In genomic region chr17:44309472-44309871, GRCh38 we compare ENCODE assay signal across 13 cellular contexts. TPM values are rescaled to one million over a fixed set of nuclear protein-coding genes. Genes with fewer than 3 reads are reported as not detected.
A peak's percentile ranks its signal among the peaks of the same experiment; 100 is the strongest.
DNase-seq lines count a peak whose midpoint lies in the region; ATAC-seq and TF ChIP-seq lines count a peak whose summit lies in the region.
"Had no signal": no experiment of that assay in that cellular context is flagged by ENCODE, and none has a peak within 500 bp of the region (broad histone marks: within the 10 kb centered on the region; RNA-seq: fewer than 3 reads in every experiment).

No MANE protein-coding gene starts in this region.

- no peak overlapping the region for H4K8ac ChIP-seq in IMR-90 (ENCODE audit: low read depth in 2 of 2, low read length in 2 of 2)

- H2BK120ac ChIP-seq in IMR-90 (ENCODE audit: low read depth, low read length): no peak overlapping the region

- no peaks in the 10 kb centered on the region for H3K9me3 Mint-ChIP-seq in activated CD4-positive, alpha-beta memory T cell treated with anti-CD3 and anti-CD28 coated beads for 36 hours
- H3K9me3 Mint-ChIP-seq in activated CD4-positive, alpha-beta memory T cell treated with anti-CD3 and anti-CD28 coated beads, Interleukin-2, amount 10 ng/mL, durations not matched to agents 7 days and 5 days: no peaks in the 10 kb centered on the region
- no peaks in the 10 kb centered on the region for H3K9me3 Mint-ChIP-seq in endodermal cell

- no peaks in the 10 kb centered on the region for H3K9me1 ChIP-seq in IMR-90 (ENCODE audit: insufficient read depth, low read length)

- in situ Hi-C loops in IMR-90 (cut with MboI; ENCODE audit: low sequenced_read_pairs): no loop called here

- no peak overlapping the region for H4K91ac ChIP-seq in IMR-90 (ENCODE audit: insufficient read depth, low read depth, low read length)

- no peak overlapping the region for H3K18ac ChIP-seq in IMR-90 (ENCODE audit: low read depth, low read length)

- H2AFZ ChIP-seq in IMR-90 (replicated peaks; ENCODE audit: low read length, poor library complexity) (peak overlapping the region; percentile 23), osteoblast (ENCODE audit: low read length) (no peak overlapping the region)

- TF ChIP-seq CTCF in IMR-90 (conservative IDR thresholded peaks at IDR 0.05; ENCODE audit: low read depth, low read length) (no peak), endodermal cell (conservative IDR thresholded peaks at IDR 0.05) (no peak), osteoblast (IDR thresholded peaks at IDR 0.05; ENCODE audit: extremely low read depth, low read depth, low read length) (no peak), thyroid gland (IDR thresholded peaks at IDR 0.05) (no peak)

- H3K36me3 ChIP-seq in IMR-90 (ENCODE audit: control insufficient read depth, insufficient read depth, low read length): no peaks in the 10 kb centered on the region
- H3K36me3 ChIP-seq in endodermal cell (ENCODE audit: control insufficient read depth, insufficient read depth, low read length): no peaks in the 10 kb centered on the region
- no peaks in the 10 kb centered on the region for H3K36me3 ChIP-seq in osteoblast (ENCODE audit: insufficient read depth, low read length)
- no peaks in the 10 kb centered on the region for H3K36me3 ChIP-seq in thyroid gland
- H3K36me3 ChIP-seq: SJSA1 had no signal

- H3K79me1 ChIP-seq in IMR-90 (ENCODE audit: low read depth in 1 of 2, low read length in 2 of 2): no peaks in the 10 kb centered on the region

- no peak overlapping the region for H4K5ac ChIP-seq in IMR-90 (ENCODE audit: low read depth, low read length)

- no peak overlapping the region for H2AK5ac ChIP-seq in IMR-90 (ENCODE audit: low read depth, low read length)

- DNase-seq in activated CD4-positive, alpha-beta memory T cell treated with anti-CD3 and anti-CD28 coated beads for 36 hours: no peak
- no peak for DNase-seq in activated CD4-positive, alpha-beta memory T cell treated with anti-CD3 and anti-CD28 coated beads, Interleukin-2, amount 10 ng/mL, durations not matched to agents 7 days and 5 days
- DNase-seq in IMR-90 (no peak), endodermal cell (peak; percentile 71), osteoblast (ENCODE audit: insufficient read length, low spot score, missing footprints) (peak; percentile 72), AML-193 (lab: John Stamatoyannopoulos, UW) (no peak), cardiac septum (ENCODE audit: low spot score) (no peak), thyroid gland (no peak)
- DNase-seq: activated CD4-positive, CD25-positive, alpha-beta regulatory T cell; NCI-H1436 treated with DMSO at 0.1 percent for 48 hours had no signal

- H3K56ac ChIP-seq in IMR-90 (ENCODE audit: extremely low read depth, insufficient read depth, low read length): no peak overlapping the region

- no peak overlapping the region for H2AK9ac ChIP-seq in IMR-90 (replicated peaks; ENCODE audit: low read depth, low read length, poor library complexity)

- no peak for ATAC-seq in IMR-90 (ENCODE audit: low read depth)
- ATAC-seq: K562 had no signal

- H3K27me3 Mint-ChIP-seq in activated CD4-positive, alpha-beta memory T cell treated with anti-CD3 and anti-CD28 coated beads for 36 hours: peaks cover 27% of the 10 kb centered on the region
- H3K27me3 Mint-ChIP-seq in activated CD4-positive, alpha-beta memory T cell treated with anti-CD3 and anti-CD28 coated beads, Interleukin-2, amount 10 ng/mL, durations not matched to agents 7 days and 5 days: peaks cover 45% of the 10 kb centered on the region
- peaks cover 39% of the 10 kb centered on the region for H3K27me3 Mint-ChIP-seq in endodermal cell (ENCODE audit: insufficient read depth)

- H3K9me3 ChIP-seq in IMR-90 (ENCODE audit: control insufficient read depth, insufficient read depth, low read length) (no peaks in the 10 kb centered on the region), endodermal cell (ENCODE audit: control insufficient read depth, low read length) (no peaks in the 10 kb centered on the region), osteoblast (ENCODE audit: low read depth, low read length) (no peaks in the 10 kb centered on the region), thyroid gland (no peaks in the 10 kb centered on the region)
- H3K9me3 ChIP-seq: SJSA1 had no signal

- H3K27ac ChIP-seq in IMR-90 (ENCODE audit: insufficient read depth, low read length): no peak overlapping the region
- H3K27ac ChIP-seq in endodermal cell (ENCODE audit: low read depth, low read length): no peak overlapping the region
- H3K27ac ChIP-seq in osteoblast (ENCODE audit: low read depth, low read length): no peak overlapping the region
- no peak overlapping the region for H3K27ac ChIP-seq in thyroid gland
- H3K27ac ChIP-seq: SJSA1 had no signal

- H3K4ac ChIP-seq in IMR-90 (ENCODE audit: low read depth, low read length): no peak overlapping the region

- BruUV-seq in IMR-90 (replicated peaks; lab: Mats Ljungman, UMichigan): no TSS peak

- H3K4me3 Mint-ChIP-seq in activated CD4-positive, alpha-beta memory T cell treated with anti-CD3 and anti-CD28 coated beads for 36 hours: peak overlapping the region; percentile 23
- H3K4me3 Mint-ChIP-seq in activated CD4-positive, alpha-beta memory T cell treated with anti-CD3 and anti-CD28 coated beads, Interleukin-2, amount 10 ng/mL, durations not matched to agents 7 days and 5 days: no peak overlapping the region
- H3K4me3 Mint-ChIP-seq in endodermal cell: peak overlapping the region; percentile 58

- no peaks in the 10 kb centered on the region for H3K79me2 ChIP-seq in osteoblast (ENCODE audit: insufficient read depth, low read length)

- CTCF ChIA-PET in activated CD4-positive, alpha-beta memory T cell treated with anti-CD3 and anti-CD28 coated beads for 36 hours (lab: Charles Lee): interaction anchor here (1.3 to 1.6 kb wide), 2 partner anchors 21 kb away, joined by 3 read pairs; no protein-coding TSS in a partner anchor
- CTCF ChIA-PET in activated CD4-positive, alpha-beta memory T cell treated with anti-CD3 and anti-CD28 coated beads, Interleukin-2, amount 10 ng/mL, durations not matched to agents 7 days and 5 days (lab: Charles Lee): no interaction called here
- CTCF ChIA-PET in IMR-90 (lab: Yijun Ruan, JAX): no interaction called here

- H3K4me2 ChIP-seq in IMR-90 (ENCODE audit: low read depth, low read length) (no peak overlapping the region), osteoblast (ENCODE audit: insufficient read depth, low read length) (no peak overlapping the region)

- H3K4me1 ChIP-seq in IMR-90 (ENCODE audit: control insufficient read depth, insufficient read depth, low read length): peaks cover 4% of the 10 kb centered on the region; the same call in 1 of the 2 replicates
- H3K4me1 ChIP-seq in endodermal cell (ENCODE audit: control insufficient read depth, insufficient read depth, low read length): no peaks in the 10 kb centered on the region
- H3K4me1 ChIP-seq in osteoblast (ENCODE audit: insufficient read depth, low read length): no peaks in the 10 kb centered on the region
- peaks cover 22 to 34% of the 10 kb centered on the region in 2 donors for H3K4me1 ChIP-seq in thyroid gland

- H3K4me3 ChIP-seq in IMR-90 (ENCODE audit: insufficient read depth, low read depth, low read length) (no peak overlapping the region), endodermal cell (ENCODE audit: low read length) (no peak overlapping the region), osteoblast (ENCODE audit: insufficient read depth, low read length) (no peak overlapping the region), thyroid gland (replicated peaks in 1 of 3) (no peak overlapping the region)
- H3K4me3 ChIP-seq: K562, SJSA1 had no signal

- no peak overlapping the region for H3K14ac ChIP-seq in IMR-90 (replicated peaks; ENCODE audit: low read depth, low read length)

- no CpG with 5 or more reads among the region's 5 CpGs for WGBS in IMR-90 (ENCODE audit: extremely low coverage in 2 of 2, insufficient read length in 1 of 2), 2 experiments
- WGBS in endodermal cell (ENCODE audit: insufficient coverage in 1 of 2, insufficient read length in 1 of 2), 2 experiments: 68 to 75% methylated on average over 5 of the region's 5 CpGs
- 81 to 84% methylated on average over 5 of the region's 5 CpGs for WGBS in thyroid gland, 2 donors

- H3K23ac ChIP-seq in IMR-90 (ENCODE audit: low read depth, low read length): no peak overlapping the region

- no peak for TF ChIP-seq RAD21 in IMR-90 (IDR thresholded peaks at IDR 0.05; ENCODE audit: low read length)

- intact Hi-C loops in activated CD4-positive, alpha-beta memory T cell treated with anti-CD3 and anti-CD28 coated beads for 36 hours (cut with micrococcal nuclease): loop anchor here (2.0 kb wide), 1 partner anchor 15 kb away; the partner anchor contains the start of gene SLC25A39
- intact Hi-C loops in IMR-90 (cut with micrococcal nuclease): loop anchor here (5.0 kb wide), 1 partner anchor 87 kb away; no protein-coding TSS in a partner anchor
- intact Hi-C loops in cardiac septum (cut with DNase I): no loop called here
- intact Hi-C loops in thyroid gland (cut with DNase I): loop anchor here (5.0 kb wide), 1 partner anchor 198 kb away; no protein-coding TSS in a partner anchor

- H2BK20ac ChIP-seq in IMR-90 (ENCODE audit: low read depth, low read length): no peak overlapping the region

- H3K36me3 Mint-ChIP-seq in activated CD4-positive, alpha-beta memory T cell treated with anti-CD3 and anti-CD28 coated beads for 36 hours: no peaks in the 10 kb centered on the region
- H3K36me3 Mint-ChIP-seq in activated CD4-positive, alpha-beta memory T cell treated with anti-CD3 and anti-CD28 coated beads, Interleukin-2, amount 10 ng/mL, durations not matched to agents 7 days and 5 days (ENCODE audit: low read depth): no peaks in the 10 kb centered on the region
- H3K36me3 Mint-ChIP-seq in endodermal cell (ENCODE audit: low read depth): no peaks in the 10 kb centered on the region

- POLR2A ChIA-PET in activated CD4-positive, alpha-beta memory T cell treated with anti-CD3 and anti-CD28 coated beads for 36 hours (lab: Charles Lee): no interaction called here
- POLR2A ChIA-PET in activated CD4-positive, alpha-beta memory T cell treated with anti-CD3 and anti-CD28 coated beads, Interleukin-2, amount 10 ng/mL, durations not matched to agents 7 days and 5 days (lab: Charles Lee): no interaction called here
- POLR2A ChIA-PET in IMR-90 (lab: Charles Lee; ENCODE audit: unreplicated experiment): no interaction called here

- H4K20me1 ChIP-seq in IMR-90 (ENCODE audit: insufficient read depth, low read length) (no peaks in the 10 kb centered on the region), osteoblast (ENCODE audit: insufficient read depth, low read length) (no peaks in the 10 kb centered on the region)

- TF ChIP-seq POLR2A in IMR-90 (IDR thresholded peaks at IDR 0.05; ENCODE audit: low read depth, low read length) (no peak), thyroid gland (IDR thresholded peaks at IDR 0.05) (no peak)

- no peak overlapping the region for H3K27ac Mint-ChIP-seq in activated CD4-positive, alpha-beta memory T cell treated with anti-CD3 and anti-CD28 coated beads for 36 hours
- H3K27ac Mint-ChIP-seq in activated CD4-positive, alpha-beta memory T cell treated with anti-CD3 and anti-CD28 coated beads, Interleukin-2, amount 10 ng/mL, durations not matched to agents 7 days and 5 days: no peak overlapping the region
- no peak overlapping the region for H3K27ac Mint-ChIP-seq in endodermal cell

- dilution Hi-C loops in IMR-90 (cut with HindIII; ENCODE audit: low sequenced_read_pairs, unreplicated experiment): no loop called here

- no peak overlapping the region for H2BK15ac ChIP-seq in IMR-90 (ENCODE audit: low read depth, low read length)

- H3K9ac ChIP-seq in IMR-90 (ENCODE audit: low read depth, low read length) (no peak overlapping the region), endodermal cell (ENCODE audit: extremely low read depth, low read length, poor library complexity, severe bottlenecking) (no peak overlapping the region)

- peaks cover 53% of the 10 kb centered on the region for H3K27me3 ChIP-seq in IMR-90 (ENCODE audit: control insufficient read depth, insufficient read depth, low read length)
- peaks cover 10% of the 10 kb centered on the region for H3K27me3 ChIP-seq in endodermal cell (ENCODE audit: control insufficient read depth, insufficient read depth, low read length, poor library complexity, severe bottlenecking)
- peaks cover 22% of the 10 kb centered on the region for H3K27me3 ChIP-seq in osteoblast (ENCODE audit: insufficient read depth, low read length)
- H3K27me3 ChIP-seq in thyroid gland: no peaks in the 10 kb centered on the region

- no peak overlapping the region for H2BK5ac ChIP-seq in IMR-90 (ENCODE audit: low read depth, low read length, poor library complexity, severe bottlenecking)

- H3K4me1 Mint-ChIP-seq in activated CD4-positive, alpha-beta memory T cell treated with anti-CD3 and anti-CD28 coated beads for 36 hours (ENCODE audit: low read depth): peaks cover 7% of the 10 kb centered on the region
- peaks cover 21% of the 10 kb centered on the region for H3K4me1 Mint-ChIP-seq in activated CD4-positive, alpha-beta memory T cell treated with anti-CD3 and anti-CD28 coated beads, Interleukin-2, amount 10 ng/mL, durations not matched to agents 7 days and 5 days
- peaks cover 10% of the 10 kb centered on the region for H3K4me1 Mint-ChIP-seq in endodermal cell

RNA-seq across cellular contexts. Expression of gene RUNDC3A, which starts 1.1 kb away (rescaled TPM):
- total RNA-seq in activated CD4-positive, alpha-beta memory T cell treated with anti-CD3 and anti-CD28 coated beads for 36 hours: not detected
- total RNA-seq in activated CD4-positive, alpha-beta memory T cell treated with anti-CD3 and anti-CD28 coated beads, Interleukin-2, amount 10 ng/mL, durations not matched to agents 7 days and 5 days: under 1 TPM in 1 of 2 experiments, not detected in 1; 0.28 TPM
- total RNA-seq in IMR-90 (2012; rRNA removed) (under 0.01 TPM in 2 replicates), endodermal cell (1 to 10 TPM; 1.0 to 2.1 TPM), osteoblast (under 0.01 TPM in 1 of 2 replicates, not detected in the other), cardiac septum (0.97 TPM), thyroid gland (1 to 10 TPM in 3 of 4 donors, under 1 TPM in 1; 0.89 to 4.1 (median 2.1) TPM)
- polyA plus RNA-seq in IMR-90 (2012; rRNA removed): 0.07 and 0.34 TPM in 2 replicates
- 0.16 and 0.18 TPM in 2 replicates for polyA plus RNA-seq in IMR-90 (2012; cell fraction: cytosol; rRNA removed)
- polyA plus RNA-seq in IMR-90 (2012; cell fraction: nucleus; rRNA removed; ENCODE audit: low replicate concordance): 0.51 and 0.57 TPM in 2 replicates
- polyA plus RNA-seq in endodermal cell (2013, experiment 1 of 2): 21.7 TPM
- polyA plus RNA-seq in endodermal cell (2013, experiment 2 of 2): 15.4 TPM
- total RNA-seq: K562, SJSA1 had no signal
- polyA plus RNA-seq: K562 had no signal

RNA-seq across cellular contexts. Expression of gene SLC25A39, which starts 15.2 kb away (rescaled TPM):
- 100 to 1,000 TPM; 121 to 122 TPM for total RNA-seq in activated CD4-positive, alpha-beta memory T cell treated with anti-CD3 and anti-CD28 coated beads for 36 hours
- 10 to 100 TPM; 72.6 to 77.0 TPM for total RNA-seq in activated CD4-positive, alpha-beta memory T cell treated with anti-CD3 and anti-CD28 coated beads, Interleukin-2, amount 10 ng/mL, durations not matched to agents 7 days and 5 days
- total RNA-seq in IMR-90 (2012; rRNA removed): 49.1 and 49.2 TPM in 2 replicates
- polyA plus RNA-seq in IMR-90 (2012; rRNA removed): 99.7 and 119 TPM in 2 replicates
- 126 and 127 TPM in 2 replicates for polyA plus RNA-seq in IMR-90 (2012; cell fraction: cytosol; rRNA removed)
- polyA plus RNA-seq in IMR-90 (2012; cell fraction: nucleus; rRNA removed; ENCODE audit: low replicate concordance): 142 and 367 TPM in 2 replicates
- total RNA-seq in endodermal cell: 100 to 1,000 TPM; 191 to 201 TPM
- polyA plus RNA-seq in endodermal cell (2013, experiment 1 of 2): 87.4 TPM
- polyA plus RNA-seq in endodermal cell (2013, experiment 2 of 2): 82.3 TPM
- 60.1 and 60.7 TPM in 2 replicates for total RNA-seq in osteoblast
- 53.4 TPM for total RNA-seq in cardiac septum
- total RNA-seq in thyroid gland: 100 to 1,000 TPM in 2 of 4 donors, 10 to 100 TPM in 2; 82.5 to 201 (median 144) TPM

RNA-seq across cellular contexts. Expression of gene GRN, which starts 35.6 kb away (rescaled TPM):
- 10 to 100 TPM; 59.7 to 62.4 TPM for total RNA-seq in activated CD4-positive, alpha-beta memory T cell treated with anti-CD3 and anti-CD28 coated beads for 36 hours
- 10 to 100 TPM; 87.8 to 98.4 TPM for total RNA-seq in activated CD4-positive, alpha-beta memory T cell treated with anti-CD3 and anti-CD28 coated beads, Interleukin-2, amount 10 ng/mL, durations not matched to agents 7 days and 5 days
- total RNA-seq in IMR-90 (2012; rRNA removed) (38.9 and 39.2 TPM in 2 replicates), endodermal cell (100 to 1,000 TPM; 178 to 205 TPM), osteoblast (382 and 390 TPM in 2 replicates), cardiac septum (130 TPM), thyroid gland (100 to 1,000 TPM; 259 to 292 (median 264) TPM)
- 494 and 588 TPM in 2 replicates for polyA plus RNA-seq in IMR-90 (2012; rRNA removed)
- 401 and 565 TPM in 2 replicates for polyA plus RNA-seq in IMR-90 (2012; cell fraction: cytosol; rRNA removed)
- 146 and 360 TPM in 2 replicates for polyA plus RNA-seq in IMR-90 (2012; cell fraction: nucleus; rRNA removed; ENCODE audit: low replicate concordance)
- 96.8 TPM for polyA plus RNA-seq in endodermal cell (2013, experiment 1 of 2)
- polyA plus RNA-seq in endodermal cell (2013, experiment 2 of 2): 86.7 TPM

RNA-seq across cellular contexts. Expression of gene SLC4A1, which starts 41.5 kb away (rescaled TPM):
- not detected for total RNA-seq in activated CD4-positive, alpha-beta memory T cell treated with anti-CD3 and anti-CD28 coated beads for 36 hours
- total RNA-seq in activated CD4-positive, alpha-beta memory T cell treated with anti-CD3 and anti-CD28 coated beads, Interleukin-2, amount 10 ng/mL, durations not matched to agents 7 days and 5 days: not detected
- total RNA-seq in IMR-90 (2012; rRNA removed) (not detected in 2 replicates), endodermal cell (under 1 TPM in 1 of 2 donors, not detected in 1; 0.04 TPM), osteoblast (under 0.01 TPM in 1 of 2 replicates, not detected in the other), cardiac septum (4.0 TPM), thyroid gland (under 1 TPM in 2 of 4 donors, not detected in 2; 0.15 to 0.78 TPM)
- not detected in 2 replicates for polyA plus RNA-seq in IMR-90 (2012; rRNA removed)
- polyA plus RNA-seq in IMR-90 (2012; cell fraction: cytosol; rRNA removed): not detected in 2 replicates
- polyA plus RNA-seq in IMR-90 (2012; cell fraction: nucleus; rRNA removed; ENCODE audit: low replicate concordance): 0.01 TPM in 1 of 2 replicates, not detected in the other
- not detected for polyA plus RNA-seq in endodermal cell (2013, experiment 1 of 2)
- polyA plus RNA-seq in endodermal cell (2013, experiment 2 of 2): 0.04 TPM
- total RNA-seq: Daoy, SJSA1 had no signal

RNA-seq across cellular contexts. Expression of gene FAM171A2, which starts 54.2 kb away (rescaled TPM):
- under 1 TPM; 0.19 to 0.21 TPM for total RNA-seq in activated CD4-positive, alpha-beta memory T cell treated with anti-CD3 and anti-CD28 coated beads for 36 hours
- total RNA-seq in activated CD4-positive, alpha-beta memory T cell treated with anti-CD3 and anti-CD28 coated beads, Interleukin-2, amount 10 ng/mL, durations not matched to agents 7 days and 5 days: under 1 TPM in 1 of 2 experiments, not detected in 1; 0.10 TPM
- total RNA-seq in IMR-90 (2012; rRNA removed) (3.1 and 3.2 TPM in 2 replicates), endodermal cell (10 to 100 TPM; 45.7 to 51.9 TPM), osteoblast (3.5 and 4.3 TPM in 2 replicates), cardiac septum (0.62 TPM), thyroid gland (10 to 100 TPM in 2 of 4 donors, 1 to 10 TPM in 2; 7.1 to 15.0 (median 10.4) TPM)
- 5.9 and 8.1 TPM in 2 replicates for polyA plus RNA-seq in IMR-90 (2012; rRNA removed)
- 3.5 and 12.3 TPM in 2 replicates for polyA plus RNA-seq in IMR-90 (2012; cell fraction: cytosol; rRNA removed)
- polyA plus RNA-seq in IMR-90 (2012; cell fraction: nucleus; rRNA removed; ENCODE audit: low replicate concordance): 3.7 and 9.3 TPM in 2 replicates
- polyA plus RNA-seq in endodermal cell (2013, experiment 1 of 2): 48.1 TPM
- polyA plus RNA-seq in endodermal cell (2013, experiment 2 of 2): 43.2 TPM

Comparison
In these comparisons a context has a peak if more than half of its experiments do, and no peak if none do; other contexts are left out.
1. DNase-seq: peak in endodermal cell (single experiment) and osteoblast (single experiment); none in activated CD4-positive, alpha-beta memory T cell treated with anti-CD3 and anti-CD28 coated beads for 36 hours (single experiment), activated CD4-positive, alpha-beta memory T cell treated with anti-CD3 and anti-CD28 coated beads, Interleukin-2, amount 10 ng/mL, durations not matched to agents 7 days and 5 days (single experiment), IMR-90 (single experiment), AML-193 (0 of 2), cardiac septum (single experiment) and thyroid gland (0 of 2).